In the genomic region with DNA sequence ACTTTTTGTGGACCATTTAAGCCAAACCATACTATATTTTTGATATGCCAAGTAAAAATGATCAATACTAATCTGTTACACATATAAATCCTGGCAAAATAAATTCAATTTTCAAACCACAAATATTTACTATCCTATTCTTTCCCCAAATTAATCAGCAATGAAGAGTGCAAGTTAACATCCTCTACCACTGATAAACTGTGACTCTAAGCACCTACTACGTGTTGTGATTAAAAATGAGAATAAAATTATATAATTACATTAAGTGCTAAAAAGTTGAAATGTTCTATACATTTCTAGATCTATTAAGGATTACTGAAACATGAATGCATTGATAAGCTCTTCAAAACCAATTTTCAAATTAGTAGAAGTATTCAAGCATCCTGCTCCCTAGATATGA, we compare ENCODE assay signal across 9 cellular contexts. TPM values are rescaled to one million over a fixed set of nuclear protein-coding genes. Genes with fewer than 3 reads are reported as not detected.
DNase-seq lines count a peak whose midpoint lies in the region; ATAC-seq and TF ChIP-seq lines count a peak whose summit lies in the region.
"Had no signal": no experiment of that assay in that cellular context is flagged by ENCODE, and none has a peak within 500 bp of the region (broad histone marks: within the 10 kb centered on the region; RNA-seq: fewer than 3 reads in every experiment).

No MANE protein-coding gene starts in this region.

- peak overlapping the region; percentile 88 for H3K4me3 Mint-ChIP-seq in T-helper 17 cell

- peaks cover 17% of the 10 kb centered on the region for H3K4me1 Mint-ChIP-seq in T-helper 17 cell

- peak overlapping the region; percentile 80 to 87 (median 81) for H3K9ac ChIP-seq in skeletal muscle tissue (ENCODE audit: low read depth in 1 of 3, low read length in 3 of 3)

- peak overlapping the region; percentile 82 for H3K27ac Mint-ChIP-seq in T-helper 17 cell

- DNase-seq in H7 (no peak), T-helper 17 cell (no peak), fibroblast of the aortic adventitia (ENCODE audit: low read depth) (no peak), DMS 273 (lab: John Stamatoyannopoulos, UW; ENCODE audit: unreplicated experiment) (no peak), pons (ENCODE audit: low spot score) (no peak), left lobe of liver (ENCODE audit: low spot score) (no peak)
- DNase-seq: NCI-H2029 had no signal

- H3K27me3 ChIP-seq in H7 (ENCODE audit: control insufficient read depth, insufficient read depth, low read length): peaks cover 7% of the 10 kb centered on the region
- no peaks in the 10 kb centered on the region for H3K27me3 ChIP-seq in skeletal muscle tissue (ENCODE audit: control insufficient read depth in 3 of 3, insufficient read depth in 3 of 3, low read length in 3 of 3)

- H3K4me1 ChIP-seq in skeletal muscle tissue (ENCODE audit: control insufficient read depth in 3 of 3, insufficient read depth in 3 of 3, low read length in 3 of 3): peaks cover 0 to 4% (median 4%) of the 10 kb centered on the region in 3 donors

- H3K9me3 ChIP-seq in T-helper 17 cell (ENCODE audit: control insufficient read depth, low read length, poor library complexity, severe bottlenecking): no peaks in the 10 kb centered on the region
- no peaks in the 10 kb centered on the region for H3K9me3 ChIP-seq in skeletal muscle tissue (ENCODE audit: control insufficient read depth in 3 of 3, low read length in 3 of 3)

- no peaks in the 10 kb centered on the region for H3K27me3 Mint-ChIP-seq in T-helper 17 cell

- H3K36me3 ChIP-seq in H7 (replicated peaks; ENCODE audit: control insufficient read depth, insufficient read depth, low read length) (no peaks in the 10 kb centered on the region), skeletal muscle tissue (ENCODE audit: control insufficient read depth in 3 of 3, insufficient read depth in 3 of 3, low read length in 3 of 3) (no peaks in the 10 kb centered on the region)

- TF ChIP-seq CTCF in fibroblast of the aortic adventitia (IDR thresholded peaks at IDR 0.05; ENCODE audit: insufficient read depth, low read length): no peak

- H3K4me3 ChIP-seq in H7 (ENCODE audit: insufficient read depth, low read depth, low read length) (peak overlapping the region; percentile 94), fibroblast of the aortic adventitia (ENCODE audit: low read depth, low read length) (peak overlapping the region; percentile 70), skeletal muscle tissue (ENCODE audit: low read length in 3 of 3) (peak overlapping the region in 2 of 3 donors; percentile 76 to 82)

- ATAC-seq in T-helper 17 cell: no peak
- ATAC-seq in HG02610 (IDR thresholded peaks at IDR 0.05; ENCODE audit: unreplicated experiment): no peak
- no peak for ATAC-seq in left lobe of liver

- no peaks in the 10 kb centered on the region for H3K36me3 Mint-ChIP-seq in T-helper 17 cell (ENCODE audit: low read depth)

- no peak overlapping the region for H3K27ac ChIP-seq in skeletal muscle tissue (ENCODE audit: low read depth, low read length)

RNA-seq across cellular contexts. Expression of a gene that starts 3.4 kb away (rescaled TPM):
- 18.2 and 25.8 TPM in 2 replicates for total RNA-seq in H7 (2014; rRNA removed; shearing (Covaris generic))
- total RNA-seq in T-helper 17 cell (10 to 100 TPM; 19.4 to 20.1 TPM), fibroblast of the aortic adventitia (ENCODE audit: low replicate concordance) (7.0 and 13.2 TPM in 2 replicates), skeletal muscle tissue (16.2 TPM), left lobe of liver (5.7 TPM)

RNA-seq across cellular contexts. Expression of a gene that starts 31.2 kb away (rescaled TPM):
- total RNA-seq in H7 (2014; rRNA removed; shearing (Covaris generic)): 423 and 499 TPM in 2 replicates
- total RNA-seq in T-helper 17 cell (100 to 1,000 TPM; 161 to 172 TPM), fibroblast of the aortic adventitia (ENCODE audit: low replicate concordance) (149 and 349 TPM in 2 replicates), skeletal muscle tissue (189 TPM), left lobe of liver (49.9 TPM)
